ENCODE assay signal across 29 cellular contexts in the genomic region with DNA sequence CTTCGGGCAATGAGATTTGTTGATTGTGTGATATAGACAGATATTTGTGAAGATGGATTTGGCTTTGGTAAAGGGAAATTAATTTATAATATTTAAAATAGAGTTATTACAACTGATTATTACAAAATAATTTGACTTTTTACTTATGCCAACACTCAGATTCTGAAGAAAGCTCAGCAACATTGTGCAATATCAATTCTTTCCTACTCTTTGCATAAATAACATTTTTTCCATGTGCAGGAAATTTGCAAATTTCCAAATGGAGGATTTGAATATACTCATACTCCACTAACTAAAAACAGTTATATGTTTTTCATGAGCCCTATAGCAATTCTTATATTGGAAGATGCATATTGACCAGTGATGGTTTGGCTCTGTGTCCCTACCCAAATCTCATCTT.
"Had no signal": no experiment of that assay in that cellular context is flagged by ENCODE, and none has a peak within 500 bp of the region (broad histone marks: within the 10 kb centered on the region; RNA-seq: fewer than 3 reads in every experiment).

No MANE protein-coding gene starts in this region.

- H3K79me2 ChIP-seq: parathyroid adenoma had no signal

- H3K27me3 ChIP-seq: neural progenitor cell, ovary, right lobe of liver, sigmoid colon, stomach, thyroid gland, transverse colon, upper lobe of right lung, vagina had no signal

- H3K4me2 ChIP-seq: neural progenitor cell had no signal

- H3K4me1 ChIP-seq: neural progenitor cell, parathyroid adenoma, psoas muscle, right lobe of liver, stomach, thyroid gland, transverse colon, upper lobe of right lung, vagina had no signal

- FAIRE-seq: small intestine, urothelium cell line had no signal

- H3K36me3 Mint-ChIP-seq: natural killer cell; neural progenitor cell; stimulated activated effector memory CD8-positive, alpha-beta T cell treated with anti-CD3 and anti-CD28 coated beads, Interleukin-12 subunit alpha, Interleukin-12 subunit beta, amount 100 ng/mL, for 72 hours; stimulated activated naive B cell treated with anti-CD40 and anti-IgM and Interleukin-4, amounts not matched to agents 10 μg/mL and 1 μg/mL and 100 μg/mL, for 72 hours; type B pancreatic cell had no signal

- H3K9me3 ChIP-seq: ovary, psoas muscle, right lobe of liver, sigmoid colon, stomach, thoracic aorta, thyroid gland, transverse colon, upper lobe of right lung, vagina had no signal

- H3K36me3 ChIP-seq: neural progenitor cell, ovary, right lobe of liver, sigmoid colon, stomach, thoracic aorta, thyroid gland, transverse colon, upper lobe of right lung, vagina had no signal

- H3K27me3 Mint-ChIP-seq: progenitor cell of endocrine pancreas; stimulated activated naive B cell treated with anti-CD40 and anti-IgM and Interleukin-4, amounts not matched to agents 10 μg/mL and 1 μg/mL and 100 μg/mL, for 72 hours; stimulated activated naive CD8-positive, alpha-beta T cell treated with anti-CD3 and anti-CD28 coated beads, Interleukin-15, Interleukin-2, amounts not matched to agents 100 ng/mL and 50 ng/mL, for 24 hours; type B pancreatic cell had no signal

- H3K4me1 Mint-ChIP-seq: natural killer cell; neural progenitor cell; stimulated activated effector memory CD8-positive, alpha-beta T cell treated with anti-CD3 and anti-CD28 coated beads, Interleukin-12 subunit alpha, Interleukin-12 subunit beta, amount 100 ng/mL, for 72 hours; stimulated activated naive B cell treated with anti-CD40 and anti-IgM and Interleukin-4, amounts not matched to agents 10 μg/mL and 1 μg/mL and 100 μg/mL, for 72 hours had no signal

- H3K4me3 ChIP-seq: neural progenitor cell, ovary, psoas muscle, right lobe of liver, sigmoid colon, stomach, thoracic aorta, thyroid gland, transverse colon, upper lobe of right lung, vagina had no signal

- H3K4me3 Mint-ChIP-seq: natural killer cell; nephron; neural progenitor cell; stimulated activated effector memory CD8-positive, alpha-beta T cell treated with anti-CD3 and anti-CD28 coated beads, Interleukin-12 subunit alpha, Interleukin-12 subunit beta, amount 100 ng/mL, for 72 hours; stimulated activated naive B cell treated with anti-CD40 and anti-IgM and Interleukin-4, amounts not matched to agents 10 μg/mL and 1 μg/mL and 100 μg/mL, for 72 hours; stimulated activated naive CD8-positive, alpha-beta T cell treated with anti-CD3 and anti-CD28 coated beads, Interleukin-15, Interleukin-2, amounts not matched to agents 100 ng/mL and 50 ng/mL, for 24 hours; type B pancreatic cell had no signal

- H2AFZ ChIP-seq: neural progenitor cell, parathyroid adenoma had no signal

- H3K9me3 Mint-ChIP-seq: nephron; neural progenitor cell; stimulated activated naive B cell treated with anti-CD40 and anti-IgM and Interleukin-4, amounts not matched to agents 10 μg/mL and 1 μg/mL and 100 μg/mL, for 72 hours; type B pancreatic cell had no signal

- H3K9ac ChIP-seq: neural progenitor cell, parathyroid adenoma had no signal

- H3K27ac Mint-ChIP-seq: natural killer cell; nephron; neural progenitor cell; progenitor cell of endocrine pancreas; stimulated activated effector memory CD8-positive, alpha-beta T cell treated with anti-CD3 and anti-CD28 coated beads, Interleukin-12 subunit alpha, Interleukin-12 subunit beta, amount 100 ng/mL, for 72 hours; stimulated activated naive B cell treated with anti-CD40 and anti-IgM and Interleukin-4, amounts not matched to agents 10 μg/mL and 1 μg/mL and 100 μg/mL, for 72 hours; stimulated activated naive CD8-positive, alpha-beta T cell treated with anti-CD3 and anti-CD28 coated beads, Interleukin-15, Interleukin-2, amounts not matched to agents 100 ng/mL and 50 ng/mL, for 24 hours; type B pancreatic cell had no signal

- DNase-seq: natural killer cell; occipital lobe; ovary; posterior cingulate gyrus; psoas muscle; right cardiac atrium; right lobe of liver; sigmoid colon; small intestine; stimulated activated CD4-positive, alpha-beta T cell treated with anti-CD3 and anti-CD28 coated beads, Interleukin-15, amount 100 ng/mL, for 24 hours; stimulated activated CD4-positive, alpha-beta T cell treated with anti-CD3 and anti-CD28 coated beads, Interleukin-2, amount 100 ng/mL, for 24 hours; stimulated activated CD4-positive, alpha-beta T cell treated with anti-CD3 and anti-CD28 coated beads, Interleukin-2, amount 100 ng/mL, for 48 hours; stimulated activated CD4-positive, alpha-beta T cell treated with anti-CD3 and anti-CD28 coated beads, Interleukin-4, amount 100 ng/mL, for 24 hours; stimulated activated naive B cell treated with anti-CD40 and anti-IgM and Interleukin-4, amounts not matched to agents 10 μg/mL and 1 μg/mL and 100 μg/mL, for 72 hours; stimulated activated naive CD4-positive, alpha-beta T cell treated with Interleukin-2 at 50 U/mL for 16 hours; stomach; thyroid gland; transverse colon; upper lobe of right lung had no signal

- H3K27ac ChIP-seq: neural progenitor cell, ovary, parathyroid adenoma, psoas muscle, right lobe of liver, sigmoid colon, stomach, thoracic aorta, thyroid gland, transverse colon, upper lobe of right lung, vagina had no signal
